Comparison of ENCODE assay signal across 1 cellular context in the genomic region with DNA sequence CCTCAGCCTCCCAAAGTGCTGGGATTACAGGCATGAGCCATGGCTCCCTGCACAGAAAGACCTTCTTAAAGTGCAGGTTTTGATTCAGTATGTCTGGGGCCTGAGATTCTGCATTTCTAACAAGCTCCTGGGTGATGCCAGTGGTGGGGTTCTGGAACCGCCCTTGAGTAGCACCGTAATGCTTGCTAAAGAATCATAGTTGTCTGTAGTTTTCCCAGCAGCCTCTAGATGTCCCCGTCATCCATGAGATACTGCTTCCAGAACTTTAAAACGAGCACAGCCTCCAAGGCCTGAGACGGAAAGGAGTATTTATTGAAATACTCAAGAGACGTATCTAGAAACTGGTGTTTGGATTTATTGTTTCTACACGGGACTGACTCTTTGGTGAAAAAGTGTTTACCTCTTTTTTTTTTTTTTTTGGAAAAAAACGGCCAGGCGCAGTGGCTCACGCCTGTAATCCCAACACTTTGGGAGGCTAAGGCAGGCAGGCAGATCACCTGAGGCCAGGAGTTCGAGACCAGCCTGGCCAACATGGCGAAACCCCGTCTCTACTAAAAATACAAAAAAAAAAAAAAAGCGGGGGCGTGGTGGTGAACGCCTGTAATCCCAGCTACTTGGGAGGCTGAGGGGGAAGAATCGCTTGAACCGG.
TF ChIP-seq lines count a peak whose summit lies in the region.

No MANE protein-coding gene starts in this region.

TF ChIP-seq in H1, 55 proteins besides CTCF, POLR2A, EP300 and RAD21:
- TF ChIP-seq PHF8 (conservative IDR thresholded peaks at IDR 0.05; ENCODE audit: low read depth, low read length) = no peak
- TF ChIP-seq, protein P1, sequence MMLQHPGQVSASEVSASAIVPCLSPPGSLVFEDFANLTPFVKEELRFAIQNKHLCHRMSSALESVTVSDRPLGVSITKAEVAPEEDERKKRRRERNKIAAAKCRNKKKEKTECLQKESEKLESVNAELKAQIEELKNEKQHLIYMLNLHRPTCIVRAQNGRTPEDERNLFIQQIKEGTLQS (IDR thresholded peaks at IDR 0.05; ENCODE audit: insufficient read depth, low read depth, low read length) = no peak
- TF ChIP-seq, protein P2, sequence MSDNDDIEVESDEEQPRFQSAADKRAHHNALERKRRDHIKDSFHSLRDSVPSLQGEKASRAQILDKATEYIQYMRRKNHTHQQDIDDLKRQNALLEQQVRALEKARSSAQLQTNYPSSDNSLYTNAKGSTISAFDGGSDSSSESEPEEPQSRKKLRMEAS (IDR thresholded peaks at IDR 0.05) = no peak
